14 cellular contexts compared by ENCODE assay signal in the genomic region with DNA sequence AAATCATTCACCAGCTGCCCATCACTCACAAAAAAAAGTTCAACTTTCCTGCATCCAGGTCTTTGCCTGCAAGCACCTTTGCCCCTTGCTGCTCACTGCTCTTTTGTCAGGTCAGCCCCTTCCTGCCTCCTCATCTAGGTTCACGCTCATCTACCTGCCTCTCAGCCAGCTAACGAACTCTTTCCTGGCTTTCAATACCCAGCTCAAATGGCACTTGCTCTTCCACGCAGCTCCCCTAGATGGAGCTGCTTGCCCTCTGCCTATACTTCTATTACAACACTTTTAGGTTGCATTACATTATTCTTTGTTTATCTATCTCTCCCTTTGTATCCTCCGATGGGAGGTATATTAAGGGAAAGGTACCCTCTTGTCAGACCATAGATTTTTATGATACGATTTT.
DNase-seq lines count a peak whose midpoint lies in the region; ATAC-seq and TF ChIP-seq lines count a peak whose summit lies in the region.
"Had no signal": no experiment of that assay in that cellular context is flagged by ENCODE, and none has a peak within 500 bp of the region (broad histone marks: within the 10 kb centered on the region; RNA-seq: fewer than 3 reads in every experiment).

No MANE protein-coding gene starts in this region.

- ATAC-seq in DND-41 (ENCODE audit: insufficient read depth, low read depth) (no peak), right lobe of liver (no peak), GM18858 (IDR thresholded peaks at IDR 0.05; ENCODE audit: unreplicated experiment) (no peak)
- ATAC-seq: effector memory CD8-positive, alpha-beta T cell had no signal

- no peak for DNase-seq in DND-41
- no peak for DNase-seq in WERI-Rb-1
- DNase-seq in right lobe of liver, result no peak
- no peak for DNase-seq in head of caudate nucleus
- DNase-seq in vagina (ENCODE audit: extremely low spot score in 2 of 2), result no peak
- DNase-seq: aorta; effector memory CD8-positive, alpha-beta T cell; GOT3; NCI-H1694; nephron progenitor cell; substantia nigra had no signal

- H3K36me3 ChIP-seq in DND-41 (ENCODE audit: insufficient read depth, low read length), result no peaks in the 10 kb centered on the region
- no peaks in the 10 kb centered on the region for H3K36me3 ChIP-seq in HEK293 (ENCODE audit: control insufficient read depth in 2 of 2, insufficient read depth in 1 of 2, low read length in 2 of 2)
- no peaks in the 10 kb centered on the region for H3K36me3 ChIP-seq in WERI-Rb-1
- H3K36me3 ChIP-seq in right lobe of liver, result no peaks in the 10 kb centered on the region
- no peaks in the 10 kb centered on the region for H3K36me3 ChIP-seq in vagina

- no peaks in the 10 kb centered on the region for H3K79me2 ChIP-seq in DND-41 (ENCODE audit: insufficient read depth, low read length)

- H3K9ac ChIP-seq in DND-41 (ENCODE audit: low read depth, low read length), result no peak overlapping the region

- WGBS in right lobe of liver (ENCODE audit: insufficient coverage, low coverage, low lambda C conversion rate, missing lambda C conversion rate), result 70% methylated on average over 5 of the region's 5 CpGs

- CTCF ChIA-PET in HEK293 (lab: Yijun Ruan, JAX), result interaction anchor here (0.6 to 2.8 kb wide), 14 partner anchors 9 to 717 kb away, joined by 3 to 12 read pairs (median 3); no protein-coding TSS in a partner anchor

- no peak overlapping the region for H3K4me3 ChIP-seq in DND-41 (ENCODE audit: low read depth in 1 of 2, low read length in 2 of 2)
- H3K4me3 ChIP-seq in HEK293 (ENCODE audit: low read depth, low read length), result no peak overlapping the region
- no peak overlapping the region for H3K4me3 ChIP-seq in WERI-Rb-1 (ENCODE audit: low read depth, low read length)
- H3K4me3 ChIP-seq in right lobe of liver, result no peak overlapping the region
- no peak overlapping the region for H3K4me3 ChIP-seq in vagina
- H3K4me3 ChIP-seq: skin epidermis had no signal

- no peak overlapping the region for H2AFZ ChIP-seq in DND-41 (ENCODE audit: low read depth, low read length)

- H3K27ac ChIP-seq in DND-41 (ENCODE audit: low read length) (no peak overlapping the region), HEK293 (ENCODE audit: extremely low read depth, low read depth, low read length) (no peak overlapping the region), WERI-Rb-1 (no peak overlapping the region), right lobe of liver (no peak overlapping the region), vagina (no peak overlapping the region)
- H3K27ac ChIP-seq: skin epidermis had no signal

- intact Hi-C loops in right lobe of liver (cut with DNase I) (no loop called here), head of caudate nucleus (cut with DNase I) (no loop called here), vagina (cut with DNase I) (no loop called here)

- H3K27me3 ChIP-seq in DND-41 (ENCODE audit: insufficient read depth, low read length, poor library complexity) (peaks cover 2% of the 10 kb centered on the region), WERI-Rb-1 (ENCODE audit: insufficient read depth, low read depth, severe bottlenecking) (no peaks in the 10 kb centered on the region), right lobe of liver (no peaks in the 10 kb centered on the region), vagina (no peaks in the 10 kb centered on the region)

- no peaks in the 10 kb centered on the region for H3K4me1 ChIP-seq in DND-41 (ENCODE audit: insufficient read depth, low read length)
- H3K4me1 ChIP-seq in HEK293 (ENCODE audit: control insufficient read depth, insufficient read depth, low read length), result no peaks in the 10 kb centered on the region
- H3K4me1 ChIP-seq in right lobe of liver, result no peaks in the 10 kb centered on the region
- H3K4me1 ChIP-seq in vagina, result no peaks in the 10 kb centered on the region

- H3K9me3 ChIP-seq in DND-41 (ENCODE audit: insufficient read depth, low read length, severe bottlenecking) (peaks cover 6% of the 10 kb centered on the region), HEK293 (ENCODE audit: control insufficient read depth, insufficient read depth, low read depth, low read length) (no peaks in the 10 kb centered on the region), WERI-Rb-1 (ENCODE audit: severe bottlenecking) (no peaks in the 10 kb centered on the region), right lobe of liver (no peaks in the 10 kb centered on the region), vagina (no peaks in the 10 kb centered on the region)

- H4K20me1 ChIP-seq in DND-41 (ENCODE audit: insufficient read depth, low read length), result no peaks in the 10 kb centered on the region

- no peak for TF ChIP-seq POLR2A in right lobe of liver (IDR thresholded peaks at IDR 0.05)
- TF ChIP-seq POLR2A in vagina (IDR thresholded peaks at IDR 0.05), result no peak

- POLR2A ChIA-PET in HEK293 (lab: Yijun Ruan, JAX), result no interaction called here

- TF ChIP-seq CTCF in DND-41 (IDR thresholded peaks at IDR 0.05; ENCODE audit: borderline replicate concordance, extremely low read depth, low read length, poor library complexity, severe bottlenecking) (peak; percentile 54), HEK293 (tag by site-specific recombination; IDR thresholded peaks at IDR 0.05) (no peak), WERI-Rb-1 (IDR thresholded peaks at IDR 0.05; ENCODE audit: low read depth, low read length) (peak; percentile 55), right lobe of liver (IDR thresholded peaks at IDR 0.05) (peak in 3 of 4 donors; percentile 10 to 18 (median 15)), vagina (IDR thresholded peaks at IDR 0.05) (no peak)

- no peak overlapping the region for H3K4me2 ChIP-seq in DND-41 (ENCODE audit: insufficient read depth, low read length)

TF ChIP-seq in HEK293, 187 proteins besides CTCF, POLR2A, EP300 and RAD21:
- TF ChIP-seq ZNF791 (tag by site-specific recombination; IDR thresholded peaks at IDR 0.05), result no peak
- TF ChIP-seq ZNF112 (tag by site-specific recombination; IDR thresholded peaks at IDR 0.05), result no peak
- no peak for TF ChIP-seq ZNF585B (tag by site-specific recombination; IDR thresholded peaks at IDR 0.05)
- TF ChIP-seq ZNF19 (tag by site-specific recombination; IDR thresholded peaks at IDR 0.05; ENCODE audit: low read depth), result no peak
- no peak for TF ChIP-seq ZNF16 (tag by site-specific recombination; IDR thresholded peaks at IDR 0.05; ENCODE audit: low read depth)
- peak; percentile 18; the same call in 1 of the 2 replicates for TF ChIP-seq ZNF654 (tag by site-specific recombination; IDR thresholded peaks at IDR 0.05; ENCODE audit: low read depth)
- no peak for TF ChIP-seq MEIS1 (CRISPR knock-in tag; IDR thresholded peaks at IDR 0.05; ENCODE audit: borderline replicate concordance)
- no peak for TF ChIP-seq ZBTB10 (tag by site-specific recombination; IDR thresholded peaks at IDR 0.05)
- TF ChIP-seq SETDB1 (IDR thresholded peaks at IDR 0.05; ENCODE audit: insufficient read length, low read length), result peak; percentile 64
- peak; percentile 90; the same call in 1 of the 2 replicates for TF ChIP-seq TRIM28 (IDR thresholded peaks at IDR 0.05; ENCODE audit: borderline replicate concordance, low read length)
- no peak for TF ChIP-seq ZNF2 (tag by site-specific recombination; IDR thresholded peaks at IDR 0.05)
- TF ChIP-seq ZNF175 (tag by site-specific recombination; IDR thresholded peaks at IDR 0.05), result no peak
- no peak for TF ChIP-seq ZNF132 (tag by site-specific recombination; IDR thresholded peaks at IDR 0.05; ENCODE audit: borderline replicate concordance)
- TF ChIP-seq SP3 (tag by site-specific recombination; IDR thresholded peaks at IDR 0.05), result no peak
- TF ChIP-seq ZNF184 (tag by site-specific recombination; IDR thresholded peaks at IDR 0.05), result no peak
- no peak for TF ChIP-seq ZNF23 (tag by site-specific recombination; IDR thresholded peaks at IDR 0.05; ENCODE audit: borderline replicate concordance)
- no peak for TF ChIP-seq HOXA7 (CRISPR knock-in tag; IDR thresholded peaks at IDR 0.05; ENCODE audit: borderline replicate concordance)

Comparison
In these comparisons a context has a peak if more than half of its experiments do, and no peak if none do; other contexts are left out.
1. CTCF ChIP-seq: peak in DND-41 (single experiment), WERI-Rb-1 (single experiment) and right lobe of liver (3 of 4); none in HEK293 (single experiment) and vagina (0 of 3).